In the genomic region with DNA sequence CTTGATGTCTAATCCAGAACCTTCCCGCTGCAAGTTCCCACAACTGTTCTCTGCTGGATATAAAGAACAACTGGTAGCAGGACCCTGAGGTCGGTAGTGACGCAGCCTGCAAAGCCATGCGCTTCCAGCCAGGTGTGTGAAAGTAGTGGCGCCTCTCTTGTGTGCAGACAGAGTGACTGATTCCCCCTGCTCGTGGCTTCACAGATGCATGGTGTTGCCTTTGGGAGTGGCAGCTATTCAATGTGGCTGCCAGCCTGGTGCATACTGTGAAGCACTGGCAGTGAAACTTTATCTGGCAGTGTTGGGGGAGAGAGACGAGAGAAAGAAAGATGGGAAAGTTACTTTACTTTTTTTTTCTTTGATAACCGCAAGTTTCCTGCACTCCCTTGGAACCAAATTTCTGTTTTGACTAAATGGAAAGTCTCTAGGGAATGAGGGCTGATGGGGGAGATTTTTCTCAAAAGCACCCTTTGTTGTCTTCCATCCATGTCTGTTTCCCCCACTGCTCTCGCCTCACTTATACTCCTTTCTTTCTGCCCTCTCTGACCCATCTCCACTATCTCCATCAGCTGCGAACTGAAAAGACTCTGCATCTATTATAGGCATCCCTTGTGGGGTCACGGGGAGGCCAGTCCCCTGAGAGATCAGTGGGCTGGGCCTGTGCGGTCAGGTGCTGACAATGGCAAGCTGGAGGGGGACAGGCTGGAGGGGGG, we compare ENCODE assay signal across 1 cellular context.
TF ChIP-seq lines count a peak whose summit lies in the region.

No MANE protein-coding gene starts in this region.

TF ChIP-seq in H1, 55 proteins besides CTCF, POLR2A, EP300 and RAD21 (continued from another document):
- TF ChIP-seq, protein P1, sequence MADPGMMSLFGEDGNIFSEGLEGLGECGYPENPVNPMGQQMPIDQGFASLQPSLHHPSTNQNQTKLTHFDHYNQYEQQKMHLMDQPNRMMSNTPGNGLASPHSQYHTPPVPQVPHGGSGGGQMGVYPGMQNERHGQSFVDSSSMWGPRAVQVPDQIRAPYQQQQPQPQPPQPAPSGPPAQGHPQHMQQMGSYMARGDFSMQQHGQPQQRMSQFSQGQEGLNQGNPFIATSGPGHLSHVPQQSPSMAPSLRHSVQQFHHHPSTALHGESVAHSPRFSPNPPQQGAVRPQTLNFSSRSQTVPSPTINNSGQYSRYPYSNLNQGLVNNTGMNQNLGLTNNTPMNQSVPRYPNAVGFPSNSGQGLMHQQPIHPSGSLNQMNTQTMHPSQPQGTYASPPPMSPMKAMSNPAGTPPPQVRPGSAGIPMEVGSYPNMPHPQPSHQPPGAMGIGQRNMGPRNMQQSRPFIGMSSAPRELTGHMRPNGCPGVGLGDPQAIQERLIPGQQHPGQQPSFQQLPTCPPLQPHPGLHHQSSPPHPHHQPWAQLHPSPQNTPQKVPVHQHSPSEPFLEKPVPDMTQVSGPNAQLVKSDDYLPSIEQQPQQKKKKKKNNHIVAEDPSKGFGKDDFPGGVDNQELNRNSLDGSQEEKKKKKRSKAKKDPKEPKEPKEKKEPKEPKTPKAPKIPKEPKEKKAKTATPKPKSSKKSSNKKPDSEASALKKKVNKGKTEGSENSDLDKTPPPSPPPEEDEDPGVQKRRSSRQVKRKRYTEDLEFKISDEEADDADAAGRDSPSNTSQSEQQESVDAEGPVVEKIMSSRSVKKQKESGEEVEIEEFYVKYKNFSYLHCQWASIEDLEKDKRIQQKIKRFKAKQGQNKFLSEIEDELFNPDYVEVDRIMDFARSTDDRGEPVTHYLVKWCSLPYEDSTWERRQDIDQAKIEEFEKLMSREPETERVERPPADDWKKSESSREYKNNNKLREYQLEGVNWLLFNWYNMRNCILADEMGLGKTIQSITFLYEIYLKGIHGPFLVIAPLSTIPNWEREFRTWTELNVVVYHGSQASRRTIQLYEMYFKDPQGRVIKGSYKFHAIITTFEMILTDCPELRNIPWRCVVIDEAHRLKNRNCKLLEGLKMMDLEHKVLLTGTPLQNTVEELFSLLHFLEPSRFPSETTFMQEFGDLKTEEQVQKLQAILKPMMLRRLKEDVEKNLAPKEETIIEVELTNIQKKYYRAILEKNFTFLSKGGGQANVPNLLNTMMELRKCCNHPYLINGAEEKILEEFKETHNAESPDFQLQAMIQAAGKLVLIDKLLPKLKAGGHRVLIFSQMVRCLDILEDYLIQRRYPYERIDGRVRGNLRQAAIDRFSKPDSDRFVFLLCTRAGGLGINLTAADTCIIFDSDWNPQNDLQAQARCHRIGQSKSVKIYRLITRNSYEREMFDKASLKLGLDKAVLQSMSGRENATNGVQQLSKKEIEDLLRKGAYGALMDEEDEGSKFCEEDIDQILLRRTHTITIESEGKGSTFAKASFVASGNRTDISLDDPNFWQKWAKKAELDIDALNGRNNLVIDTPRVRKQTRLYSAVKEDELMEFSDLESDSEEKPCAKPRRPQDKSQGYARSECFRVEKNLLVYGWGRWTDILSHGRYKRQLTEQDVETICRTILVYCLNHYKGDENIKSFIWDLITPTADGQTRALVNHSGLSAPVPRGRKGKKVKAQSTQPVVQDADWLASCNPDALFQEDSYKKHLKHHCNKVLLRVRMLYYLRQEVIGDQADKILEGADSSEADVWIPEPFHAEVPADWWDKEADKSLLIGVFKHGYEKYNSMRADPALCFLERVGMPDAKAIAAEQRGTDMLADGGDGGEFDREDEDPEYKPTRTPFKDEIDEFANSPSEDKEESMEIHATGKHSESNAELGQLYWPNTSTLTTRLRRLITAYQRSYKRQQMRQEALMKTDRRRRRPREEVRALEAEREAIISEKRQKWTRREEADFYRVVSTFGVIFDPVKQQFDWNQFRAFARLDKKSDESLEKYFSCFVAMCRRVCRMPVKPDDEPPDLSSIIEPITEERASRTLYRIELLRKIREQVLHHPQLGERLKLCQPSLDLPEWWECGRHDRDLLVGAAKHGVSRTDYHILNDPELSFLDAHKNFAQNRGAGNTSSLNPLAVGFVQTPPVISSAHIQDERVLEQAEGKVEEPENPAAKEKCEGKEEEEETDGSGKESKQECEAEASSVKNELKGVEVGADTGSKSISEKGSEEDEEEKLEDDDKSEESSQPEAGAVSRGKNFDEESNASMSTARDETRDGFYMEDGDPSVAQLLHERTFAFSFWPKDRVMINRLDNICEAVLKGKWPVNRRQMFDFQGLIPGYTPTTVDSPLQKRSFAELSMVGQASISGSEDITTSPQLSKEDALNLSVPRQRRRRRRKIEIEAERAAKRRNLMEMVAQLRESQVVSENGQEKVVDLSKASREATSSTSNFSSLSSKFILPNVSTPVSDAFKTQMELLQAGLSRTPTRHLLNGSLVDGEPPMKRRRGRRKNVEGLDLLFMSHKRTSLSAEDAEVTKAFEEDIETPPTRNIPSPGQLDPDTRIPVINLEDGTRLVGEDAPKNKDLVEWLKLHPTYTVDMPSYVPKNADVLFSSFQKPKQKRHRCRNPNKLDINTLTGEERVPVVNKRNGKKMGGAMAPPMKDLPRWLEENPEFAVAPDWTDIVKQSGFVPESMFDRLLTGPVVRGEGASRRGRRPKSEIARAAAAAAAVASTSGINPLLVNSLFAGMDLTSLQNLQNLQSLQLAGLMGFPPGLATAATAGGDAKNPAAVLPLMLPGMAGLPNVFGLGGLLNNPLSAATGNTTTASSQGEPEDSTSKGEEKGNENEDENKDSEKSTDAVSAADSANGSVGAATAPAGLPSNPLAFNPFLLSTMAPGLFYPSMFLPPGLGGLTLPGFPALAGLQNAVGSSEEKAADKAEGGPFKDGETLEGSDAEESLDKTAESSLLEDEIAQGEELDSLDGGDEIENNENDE (IDR thresholded peaks at IDR 0.05; ENCODE audit: insufficient replicate concordance, low read length) = no peak
- TF ChIP-seq SIRT6 (IDR thresholded peaks at IDR 0.05; ENCODE audit: low read length) = no peak
- no peak for TF ChIP-seq SP4 (IDR thresholded peaks at IDR 0.05; ENCODE audit: low read length)
- no peak for TF ChIP-seq SP1 (IDR thresholded peaks at IDR 0.05; ENCODE audit: low read depth, low read length)
- no peak for TF ChIP-seq TEAD4 (IDR thresholded peaks at IDR 0.05; ENCODE audit: low read depth, low read length)
- TF ChIP-seq TCF12 (IDR thresholded peaks at IDR 0.05; ENCODE audit: low read depth, low read length) = no peak
- no peak for TF ChIP-seq BCL11A (IDR thresholded peaks at IDR 0.05; ENCODE audit: low read depth in 2 of 2, low read length in 2 of 2)
- no peak for TF ChIP-seq HDAC6 (IDR thresholded peaks at IDR 0.05; ENCODE audit: low read depth, low read length)
- no peak for TF ChIP-seq TAF1 (IDR thresholded peaks at IDR 0.05; ENCODE audit: low read depth, low read length)
TF ChIP-seq in H1: peak in this region for 0.
